ENCODE assay signal across 9 cellular contexts in genomic region chr22:38927033-38927789, GRCh38. TPM values are rescaled to one million over a fixed set of nuclear protein-coding genes. Genes with fewer than 3 reads are reported as not detected.
DNase-seq lines count a peak whose midpoint lies in the region; ATAC-seq and TF ChIP-seq lines count a peak whose summit lies in the region.
"Had no signal": no experiment of that assay in that cellular context is flagged by ENCODE, and none has a peak within 500 bp of the region (broad histone marks: within the 10 kb centered on the region; RNA-seq: fewer than 3 reads in every experiment).

No MANE protein-coding gene starts in this region.

- peak overlapping the region; percentile 39 for H3K4me3 ChIP-seq in epithelial cell of proximal tubule (ENCODE audit: low read depth, low read length)
- H3K4me3 ChIP-seq: SK-N-MC had no signal

- ATAC-seq in HG02852 (IDR thresholded peaks at IDR 0.05; ENCODE audit: unreplicated experiment): no peak

- DNase-seq in DMS53 (lab: John Stamatoyannopoulos, UW): peak; percentile 92
- peak; percentile 80 for DNase-seq in NCI-H1694 (lab: John Stamatoyannopoulos, UW)
- peak; percentile 77 for DNase-seq in activated CD8-positive, alpha-beta memory T cell treated with anti-CD3 and anti-CD28 coated beads, Interleukin-2, amount 50 U/mL, for 48 hours
- no peak for DNase-seq in epithelial cell of proximal tubule (ENCODE audit: low read depth)
- peak; percentile 24 for DNase-seq in middle frontal gyrus (ENCODE audit: extremely low spot score, low spot score)
- peak; percentile 17 to 33 for DNase-seq in stimulated activated CD8-positive, alpha-beta memory T cell treated with anti-CD3 and anti-CD28 coated beads, Interleukin-7, amount 100 ng/mL, for 4 hours (ENCODE audit: low read depth in 2 of 2)
- no peak for DNase-seq in NCI-H187 treated with DMSO at 0.1 percent for 48 hours (lab: John Stamatoyannopoulos, UW)

- peak; percentile 81 for TF ChIP-seq CTCF in epithelial cell of proximal tubule (conservative IDR thresholded peaks at IDR 0.05; ENCODE audit: low read depth, low read length)

RNA-seq across cellular contexts. Expression of gene APOBEC3A, which starts 30.2 kb away (rescaled TPM):
- 0.12 and 0.43 TPM in 2 replicates for total RNA-seq in epithelial cell of proximal tubule

RNA-seq across cellular contexts. Expression of gene APOBEC3B, which starts 54.9 kb away (rescaled TPM):
- 67.3 and 68.1 TPM in 2 replicates for total RNA-seq in epithelial cell of proximal tubule

RNA-seq across cellular contexts. Expression of gene CBX6, which starts 55.2 kb away (rescaled TPM):
- 36.7 and 43.5 TPM in 2 replicates for total RNA-seq in epithelial cell of proximal tubule

Comparison
In these comparisons a context has a peak if more than half of its experiments do, and no peak if none do; other contexts are left out.
1. DNase-seq: peak in DMS53 (single experiment), NCI-H1694 (single experiment), activated CD8-positive, alpha-beta memory T cell treated with anti-CD3 and anti-CD28 coated beads, Interleukin-2, amount 50 U/mL, for 48 hours (single experiment), middle frontal gyrus (single experiment) and stimulated activated CD8-positive, alpha-beta memory T cell treated with anti-CD3 and anti-CD28 coated beads, Interleukin-7, amount 100 ng/mL, for 4 hours (2 of 2); none in epithelial cell of proximal tubule (single experiment) and NCI-H187 treated with DMSO at 0.1 percent for 48 hours (single experiment).